Comparison of ENCODE assay signal across 19 cellular contexts in genomic region chr4:184359905-184360304, GRCh38.
DNase-seq lines count a peak whose midpoint lies in the region; ATAC-seq, FAIRE-seq and TF ChIP-seq lines count a peak whose summit lies in the region.
"Had no signal": no experiment of that assay in that cellular context is flagged by ENCODE, and none has a peak within 500 bp of the region (broad histone marks: within the 10 kb centered on the region; RNA-seq: fewer than 3 reads in every experiment).

No MANE protein-coding gene starts in this region.

- H3K36me3 ChIP-seq in GM23338 (ENCODE audit: insufficient read depth) (no peaks in the 10 kb centered on the region), colonic mucosa (no peaks in the 10 kb centered on the region), mesenchymal stem cell (ENCODE audit: control insufficient read depth in 1 of 2, insufficient read depth in 2 of 2, low read depth in 1 of 2, low read length in 2 of 2) (no peaks in the 10 kb centered on the region), gastrocnemius medialis (no peaks in the 10 kb centered on the region), pancreas (no peaks in the 10 kb centered on the region)
- H3K36me3 ChIP-seq: SJSA1 had no signal

- H2AFZ ChIP-seq in GM23338, result peak overlapping the region; percentile 14; the same call in 1 of the 2 replicates
- no peak overlapping the region for H2AFZ ChIP-seq in mesenchymal stem cell (ENCODE audit: low read depth, low read length)

- H3K9ac ChIP-seq in colonic mucosa (ENCODE audit: low read depth in 2 of 2, low read length in 2 of 2), result no peak overlapping the region
- no peak overlapping the region for H3K9ac ChIP-seq in mesenchymal stem cell (ENCODE audit: low read length)

- H3K36me3 Mint-ChIP-seq in GM23338 (ENCODE audit: low read depth), result peaks cover 2% of the 10 kb centered on the region; the same call in 1 of the 3 replicates

- H3K9me3 Mint-ChIP-seq in GM23338, result no peaks in the 10 kb centered on the region

- peak overlapping the region in 1 of 2 experiments; percentile 56 for H3K18ac ChIP-seq in mesenchymal stem cell (ENCODE audit: low read depth in 1 of 2, low read length in 2 of 2)

- peaks cover 22% of the 10 kb centered on the region; the same call in 2 of the 3 replicates for H3K4me1 Mint-ChIP-seq in GM23338

- no peak overlapping the region for H3K4me2 ChIP-seq in GM23338
- H3K4me2 ChIP-seq in mesenchymal stem cell (ENCODE audit: low read length, poor library complexity, severe bottlenecking), result no peak overlapping the region

- H3K4ac ChIP-seq in mesenchymal stem cell (ENCODE audit: low read depth in 1 of 2, low read length in 2 of 2), result peak overlapping the region in 1 of 2 experiments; percentile 10

- H3K27me3 ChIP-seq in GM23338 (ENCODE audit: insufficient read depth) (no peaks in the 10 kb centered on the region), colonic mucosa (no peaks in the 10 kb centered on the region), mesenchymal stem cell (ENCODE audit: control insufficient read depth in 1 of 2, insufficient read depth in 1 of 2, low read length in 2 of 2) (no peaks in the 10 kb centered on the region), gastrocnemius medialis (no peaks in the 10 kb centered on the region), pancreas (no peaks in the 10 kb centered on the region)
- H3K27me3 ChIP-seq: SJSA1 had no signal

- peaks cover 16% of the 10 kb centered on the region for H3K4me1 ChIP-seq in GM23338 (ENCODE audit: insufficient read depth)
- H3K4me1 ChIP-seq in colonic mucosa, result no peaks in the 10 kb centered on the region
- H3K4me1 ChIP-seq in mesenchymal stem cell (ENCODE audit: control insufficient read depth, insufficient read depth, low read depth, low read length), result peaks cover 20% of the 10 kb centered on the region
- H3K4me1 ChIP-seq in gastrocnemius medialis, result peaks cover 27 to 33% of the 10 kb centered on the region in 2 donors
- peaks cover 0 to 2% (median 0%) of the 10 kb centered on the region in 3 donors for H3K4me1 ChIP-seq in pancreas

- H3K4me3 ChIP-seq in GM23338, result no peak overlapping the region
- H3K4me3 ChIP-seq in colonic mucosa, result no peak overlapping the region
- H3K4me3 ChIP-seq in mesenchymal stem cell (ENCODE audit: insufficient read depth in 1 of 2, low read depth in 1 of 2, low read length in 2 of 2), result no peak overlapping the region
- H3K4me3 ChIP-seq in gastrocnemius medialis, result no peak overlapping the region
- no peak overlapping the region for H3K4me3 ChIP-seq in pancreas
- H3K4me3 ChIP-seq: SJSA1 had no signal

- in situ Hi-C loops in gastrocnemius medialis (cut with MboI; ENCODE audit: low sequenced_read_pairs in 4 of 4), result no loop called here

- H3K4me3 Mint-ChIP-seq in GM23338, result no peak overlapping the region

- H3K9me3 ChIP-seq in colonic mucosa, result no peaks in the 10 kb centered on the region
- H3K9me3 ChIP-seq in mesenchymal stem cell (ENCODE audit: control insufficient read depth, low read length), result no peaks in the 10 kb centered on the region
- no peaks in the 10 kb centered on the region for H3K9me3 ChIP-seq in gastrocnemius medialis
- no peaks in the 10 kb centered on the region for H3K9me3 ChIP-seq in pancreas
- H3K9me3 ChIP-seq: SJSA1 had no signal

- peak overlapping the region; percentile 46 for H4K8ac ChIP-seq in mesenchymal stem cell (ENCODE audit: low read length)

- 0 out of 2 replicates have a peak, but pooled peaks cover 4% of the 10 kb centered on the region for H3K9me2 ChIP-seq in GM23338 (ENCODE audit: insufficient read depth)

- H4K91ac ChIP-seq in mesenchymal stem cell (ENCODE audit: low read length), result no peak overlapping the region

- no peak overlapping the region for H3K27ac ChIP-seq in GM23338 (ENCODE audit: low read depth)
- H3K27ac ChIP-seq in colonic mucosa, result no peak overlapping the region
- no peak overlapping the region for H3K27ac ChIP-seq in mesenchymal stem cell (ENCODE audit: low read length, poor library complexity, severe bottlenecking)
- H3K27ac ChIP-seq in gastrocnemius medialis, result peak overlapping the region; percentile 49 to 87 (median 72)
- H3K27ac ChIP-seq in pancreas, result no peak overlapping the region
- H3K27ac ChIP-seq: C4-2B, SJSA1 had no signal

- H4K20me1 ChIP-seq in GM23338 (replicated peaks; ENCODE audit: insufficient read depth), result no peaks in the 10 kb centered on the region

- peak overlapping the region; percentile 3 to 22 for H2BK12ac ChIP-seq in mesenchymal stem cell (ENCODE audit: low read length in 2 of 2)

- no peaks in the 10 kb centered on the region for H3K79me2 ChIP-seq in GM23338 (replicated peaks; ENCODE audit: insufficient read depth)

- no peaks in the 10 kb centered on the region for H3F3A ChIP-seq in GM23338 (replicated peaks; ENCODE audit: low read depth)

- no peak overlapping the region for H2BK15ac ChIP-seq in mesenchymal stem cell (ENCODE audit: low read depth, poor library complexity, severe bottlenecking)

- H3K79me1 ChIP-seq in mesenchymal stem cell (replicated peaks; ENCODE audit: low read length, poor library complexity, severe bottlenecking), result no peaks in the 10 kb centered on the region

- H2BK5ac ChIP-seq in mesenchymal stem cell (ENCODE audit: low read depth, low read length, poor library complexity, severe bottlenecking), result no peak overlapping the region

- TF ChIP-seq CTCF in GM23338 (conservative IDR thresholded peaks at IDR 0.05; ENCODE audit: low read depth in 2 of 2), result no peak
- TF ChIP-seq CTCF in colonic mucosa (IDR thresholded peaks at IDR 0.05), result no peak
- TF ChIP-seq CTCF in gastrocnemius medialis (IDR thresholded peaks at IDR 0.05 in 4 of 5, conservative IDR thresholded peaks at IDR 0.05 in 1 of 5), result no peak
- no peak for TF ChIP-seq CTCF in pancreas (IDR thresholded peaks at IDR 0.05)

- TF ChIP-seq POLR2A in gastrocnemius medialis (IDR thresholded peaks at IDR 0.05), result no peak

- ATAC-seq in GM23338 (peak; percentile 39; the same call in 1 of the 3 replicates), gastrocnemius medialis (no peak), pancreas (no peak)

- no peak overlapping the region for H3K27ac Mint-ChIP-seq in GM23338

- no peak for FAIRE-seq in pancreas (lab: Jason Lieb, UNC)

- intact Hi-C loops in colonic mucosa (cut with DNase I), result no loop called here
- intact Hi-C loops in gastrocnemius medialis (cut with DNase I; ENCODE audit: low total_unique reads), result no loop called here
- intact Hi-C loops in pancreas (cut with DNase I), result no loop called here

- H3K14ac ChIP-seq in mesenchymal stem cell (ENCODE audit: low read length in 2 of 2), result no peak overlapping the region

- H2BK120ac ChIP-seq in mesenchymal stem cell (ENCODE audit: low read depth, low read length), result no peak overlapping the region

- no peak for DNase-seq in GM23338 (ENCODE audit: low spot score)
- peak; percentile 3 for DNase-seq in colonic mucosa
- no peak for DNase-seq in mesenchymal stem cell
- no peak for DNase-seq in gastrocnemius medialis
- DNase-seq in NCI-H82 treated with DMSO at 0.1 percent for 48 hours (lab: John Stamatoyannopoulos, UW; ENCODE audit: unreplicated experiment), result no peak
- DNase-seq in COLO668 (lab: John Stamatoyannopoulos, UW; ENCODE audit: unreplicated experiment), result no peak
- DNase-seq in A172 (ENCODE audit: low spot score), result no peak
- no peak for DNase-seq in pancreas
- DNase-seq: COR-L47; KG1; NCI-H1417 treated with DMSO at 0.1 percent for 48 hours; NCI-H2029; NCI-H2171; NCI-H446; NCI-H69; NK-92 treated with Interleukin-12 subunit alpha and Interleukin-12 subunit beta, amount 100 ng/mL, for 24 hours; RPMI8226 had no signal

- WGBS in mesenchymal stem cell, result 49% methylated on average over 4 of the region's 5 CpGs
- WGBS in pancreas, 2 donors, result 74 to 78% methylated on average over 5 of the region's 5 CpGs

- H3K23ac ChIP-seq in mesenchymal stem cell (ENCODE audit: low read length in 2 of 2), result no peak overlapping the region

- peak overlapping the region; percentile 33 for H2AK5ac ChIP-seq in mesenchymal stem cell (ENCODE audit: low read length, severe bottlenecking)

- no peaks in the 10 kb centered on the region for H3K27me3 Mint-ChIP-seq in GM23338 (ENCODE audit: insufficient read depth, low read depth, poor library complexity)

TF ChIP-seq in GM23338, 12 proteins besides CTCF, POLR2A, EP300 and RAD21 (continues in another document):
- TF ChIP-seq JUNB (IDR thresholded peaks at IDR 0.05; ENCODE audit: unreplicated experiment), result no peak

Comparison
In these comparisons a context has a peak if more than half of its experiments do, and no peak if none do; other contexts are left out.
1. H3K27ac ChIP-seq: peak in gastrocnemius medialis (4 of 4); none in GM23338 (single experiment), colonic mucosa (single experiment), mesenchymal stem cell (single experiment) and pancreas (0 of 4).